In genomic region chr7:70923086-70923845, GRCh38 we compare ENCODE assay signal across 1 cellular context.
TF ChIP-seq lines count a peak whose summit lies in the region.

No MANE protein-coding gene starts in this region.

TF ChIP-seq in H1, 55 proteins besides CTCF, POLR2A, EP300 and RAD21:
- TF ChIP-seq TEAD4 (IDR thresholded peaks at IDR 0.05; ENCODE audit: low read depth, low read length) (no peak), JUND (IDR thresholded peaks at IDR 0.05; ENCODE audit: low read length) (no peak), EGR1 (IDR thresholded peaks at IDR 0.05; ENCODE audit: borderline replicate concordance, low read depth, low read length) (no peak), CBX8 (IDR thresholded peaks at IDR 0.05; ENCODE audit: borderline replicate concordance, low read depth, low read length) (no peak), TCF12 (IDR thresholded peaks at IDR 0.05; ENCODE audit: low read depth, low read length) (no peak), MAX (IDR thresholded peaks at IDR 0.05) (no peak), SIRT6 (IDR thresholded peaks at IDR 0.05; ENCODE audit: low read length) (no peak), RXRA (IDR thresholded peaks at IDR 0.05; ENCODE audit: insufficient read depth, low read depth, low read length) (no peak), ASH2L (IDR thresholded peaks at IDR 0.05; ENCODE audit: low read length) (no peak), BCL11A (IDR thresholded peaks at IDR 0.05; ENCODE audit: low read depth in 2 of 2, low read length in 2 of 2) (no peak), USF2 (IDR thresholded peaks at IDR 0.05; ENCODE audit: low read length) (no peak), CREB1 (IDR thresholded peaks at IDR 0.05) (no peak), FOSL1 (IDR thresholded peaks at IDR 0.05; ENCODE audit: insufficient read depth, low read depth, low read length) (no peak), HDAC2 (IDR thresholded peaks at IDR 0.05; ENCODE audit: borderline replicate concordance in 1 of 2, low read depth in 2 of 2, low read length in 2 of 2) (no peak), KDM5A (IDR thresholded peaks at IDR 0.05; ENCODE audit: low read length) (no peak), E2F6 (IDR thresholded peaks at IDR 0.05) (no peak), POU5F1 (IDR thresholded peaks at IDR 0.05; ENCODE audit: low read depth, low read length) (no peak), MAFK (IDR thresholded peaks at IDR 0.05; ENCODE audit: low read depth, low read length) (no peak)
